ENCODE assay signal across 12 cellular contexts in the genomic region with DNA sequence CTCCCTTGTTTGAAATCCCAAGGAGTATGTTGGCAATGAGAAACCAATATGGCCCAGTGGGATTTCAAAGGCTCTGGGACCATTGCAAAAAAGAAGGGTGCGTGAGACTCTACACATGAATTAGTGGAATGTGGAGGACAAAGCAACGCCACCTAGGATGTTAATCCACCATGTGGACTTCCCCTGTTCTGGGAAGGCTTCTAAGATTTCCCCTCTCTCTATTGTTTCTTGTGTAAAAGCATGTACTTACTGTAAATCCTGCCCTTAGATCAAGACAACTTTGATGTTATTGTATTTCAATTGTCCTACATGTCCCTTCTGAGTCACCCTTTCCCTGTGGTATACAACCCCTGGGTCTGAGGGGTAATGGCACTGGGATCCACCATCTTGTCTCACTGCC. TPM values are rescaled to one million over a fixed set of nuclear protein-coding genes. Genes with fewer than 3 reads are reported as not detected.
DNase-seq lines count a peak whose midpoint lies in the region; ATAC-seq, FAIRE-seq and TF ChIP-seq lines count a peak whose summit lies in the region.
"Had no signal": no experiment of that assay in that cellular context is flagged by ENCODE, and none has a peak within 500 bp of the region (broad histone marks: within the 10 kb centered on the region; RNA-seq: fewer than 3 reads in every experiment).

No MANE protein-coding gene starts in this region.

- H3K14ac ChIP-seq in H1 (ENCODE audit: insufficient read length) (no peak overlapping the region), H9 (ENCODE audit: insufficient read depth, low read length) (no peak overlapping the region)

- H2AK5ac ChIP-seq in H1 (ENCODE audit: low read depth, low read length) (no peak overlapping the region), H9 (ENCODE audit: insufficient read length, low read length) (no peak overlapping the region)

- H3K79me2 ChIP-seq in H1 (ENCODE audit: control insufficient read depth in 1 of 2, insufficient read depth in 2 of 2, low read length in 2 of 2) (no peaks in the 10 kb centered on the region), H9 (ENCODE audit: insufficient read depth, low read length) (no peaks in the 10 kb centered on the region)

- H3K4me1 ChIP-seq in H1 (replicated peaks in 1 of 4; ENCODE audit: control insufficient read depth in 3 of 4, insufficient read depth in 4 of 4, low read length in 3 of 4): peaks cover 0 to 8% (median 6%) of the 10 kb centered on the region in 4 experiments; a peak in 3 of 7 replicates
- peaks cover 17% of the 10 kb centered on the region for H3K4me1 ChIP-seq in CD8-positive, alpha-beta T cell (ENCODE audit: insufficient read depth, low read length)
- H3K4me1 ChIP-seq in H9 (ENCODE audit: insufficient read depth, low read length): no peaks in the 10 kb centered on the region

- H3K27ac ChIP-seq in KOPT-K1 (ENCODE audit: low read depth, low read length, poor library complexity, severe bottlenecking) (peak overlapping the region; percentile 35), H1 (ENCODE audit: low read depth, low read length) (no peak overlapping the region), H9 (ENCODE audit: insufficient read length, low read depth, low read length) (no peak overlapping the region)
- H3K27ac ChIP-seq in CD8-positive, alpha-beta T cell (ENCODE audit: low read depth, low read length): no peak overlapping the region
- H3K27ac ChIP-seq: 22Rv1 had no signal

- H3K56ac ChIP-seq in H1 (replicated peaks; ENCODE audit: insufficient read length, low read depth, low read length): no peak overlapping the region
- no peak overlapping the region for H3K56ac ChIP-seq in H9 (ENCODE audit: insufficient read length, low read depth, low read length)

- H4K8ac ChIP-seq in H1 (ENCODE audit: extremely low read depth, insufficient read depth, low read length) (no peak overlapping the region), H9 (replicated peaks; ENCODE audit: insufficient read length, low read depth, low read length) (no peak overlapping the region)

- intact Hi-C loops in CD8-positive, alpha-beta T cell (cut with DNase I, micrococcal nuclease): loop anchor here (5.0 to 10.0 kb wide), 6 partner anchors 352 to 1965 kb away; a partner anchor contains a TSS

- H4K5ac ChIP-seq in H1 (ENCODE audit: insufficient read length, low read depth, low read length): no peak overlapping the region
- no peak overlapping the region for H4K5ac ChIP-seq in H9 (ENCODE audit: insufficient read length, low read depth, low read length)

- H3K27ac Mint-ChIP-seq in neural crest cell (ENCODE audit: unreplicated experiment) (peak overlapping the region; percentile 13), H9 (peak overlapping the region in 1 of 3 experiments; percentile 2; a peak in 1 of 7 replicates)
- no peak overlapping the region for H3K27ac Mint-ChIP-seq in CD8-positive, alpha-beta T cell
- H3K27ac Mint-ChIP-seq: CD14-positive monocyte had no signal

- H3K27me3 ChIP-seq in H1 (replicated peaks in 1 of 4; ENCODE audit: control insufficient read depth in 3 of 4, extremely low read depth in 1 of 4, insufficient read depth in 3 of 4, low read length in 3 of 4) (no peaks in the 10 kb centered on the region), H9 (ENCODE audit: insufficient read depth, low read length) (no peaks in the 10 kb centered on the region)
- no peaks in the 10 kb centered on the region for H3K27me3 ChIP-seq in CD8-positive, alpha-beta T cell (ENCODE audit: insufficient read depth, low read length)

- no peak overlapping the region for H3K4me3 ChIP-seq in H1 (ENCODE audit: extremely low read depth in 1 of 4, insufficient read depth in 2 of 4, low read depth in 3 of 4, low read length in 4 of 4)
- no peak overlapping the region for H3K4me3 ChIP-seq in CD8-positive, alpha-beta T cell (ENCODE audit: low read depth, low read length)
- H3K4me3 ChIP-seq: HAP-1 had no signal

- H3K36me3 Mint-ChIP-seq in neural crest cell (ENCODE audit: low read depth) (no peaks in the 10 kb centered on the region), H9 (ENCODE audit: insufficient read depth in 1 of 3, low read depth in 3 of 3) (peaks cover 0 to 8% (median 6%) of the 10 kb centered on the region in 3 experiments; a peak in 4 of 7 replicates)
- H3K36me3 Mint-ChIP-seq in CD8-positive, alpha-beta T cell: peaks cover 5% of the 10 kb centered on the region
- H3K36me3 Mint-ChIP-seq: CD14-positive monocyte had no signal

- H3K9me3 Mint-ChIP-seq in neural crest cell (no peaks in the 10 kb centered on the region), H9 (peaks cover 0 to 5% of the 10 kb centered on the region in 2 experiments; a peak in 2 of 5 replicates)
- no peaks in the 10 kb centered on the region for H3K9me3 Mint-ChIP-seq in CD8-positive, alpha-beta T cell

- DNase-seq in ELF-1 (ENCODE audit: low read depth, low spot score) (peak; percentile 26), H1 (ENCODE audit: low read depth in 1 of 2, low spot score in 2 of 2) (no peak), neural crest cell (ENCODE audit: low read depth, low spot score) (no peak), H9 (no peak), activated T-cell treated with anti-CD3 and anti-CD28 coated beads for 4 hours (no peak), NCI-H2029 treated with DMSO at 0.1 percent for 48 hours (lab: John Stamatoyannopoulos, UW) (no peak)
- no peak for DNase-seq in CD8-positive, alpha-beta T cell
- DNase-seq: DMS53 had no signal

- H3K9me3 ChIP-seq in KOPT-K1 (ENCODE audit: insufficient read depth, low read length, poor library complexity, severe bottlenecking) (no peaks in the 10 kb centered on the region), H1 (ENCODE audit: insufficient read depth in 2 of 2, low read depth in 1 of 2, low read length in 1 of 2) (no peaks in the 10 kb centered on the region), H9 (ENCODE audit: control insufficient read depth, low read depth, low read length) (no peaks in the 10 kb centered on the region)
- no peaks in the 10 kb centered on the region for H3K9me3 ChIP-seq in CD8-positive, alpha-beta T cell (ENCODE audit: low read length)
- H3K9me3 ChIP-seq: HAP-1 had no signal

- no peak overlapping the region for H3K4me3 Mint-ChIP-seq in neural crest cell
- H3K4me3 Mint-ChIP-seq in CD8-positive, alpha-beta T cell: no peak overlapping the region
- H3K4me3 Mint-ChIP-seq in H9: no peak overlapping the region
- H3K4me3 Mint-ChIP-seq: CD14-positive monocyte had no signal

- CTCF ChIA-PET in H1 (lab: Charles Lee; ENCODE audit: partially characterized antibody): interaction anchor here (0.6 kb wide), 1 partner anchor 487 kb away, joined by 3 read pairs; no protein-coding TSS in a partner anchor
- CTCF ChIA-PET in CD8-positive, alpha-beta T cell (lab: Charles Lee): no interaction called here

- H2AFZ ChIP-seq in H1 (ENCODE audit: low read length) (peak overlapping the region; percentile 16), H9 (ENCODE audit: low read length) (no peak overlapping the region)

- H2BK120ac ChIP-seq in H1 (replicated peaks; ENCODE audit: low read depth, low read length): no peak overlapping the region
- no peak overlapping the region for H2BK120ac ChIP-seq in H9 (ENCODE audit: low read depth, low read length, poor library complexity, severe bottlenecking)

- H3K4me1 Mint-ChIP-seq in neural crest cell (peaks cover 15% of the 10 kb centered on the region), H9 (peaks cover 31 to 33% of the 10 kb centered on the region in 2 experiments)
- H3K4me1 Mint-ChIP-seq in CD8-positive, alpha-beta T cell (ENCODE audit: low read depth): peaks cover 30% of the 10 kb centered on the region

- no peak for FAIRE-seq in H1 (lab: Jason Lieb, UNC)

- H3K9ac ChIP-seq in H1 (replicated peaks in 1 of 4; ENCODE audit: extremely low read depth in 1 of 4, low read depth in 3 of 4, low read length in 3 of 4): no peak overlapping the region
- no peak overlapping the region for H3K9ac ChIP-seq in H9 (ENCODE audit: extremely low read depth, insufficient read length, low read length)

- H3K27me3 Mint-ChIP-seq in neural crest cell (ENCODE audit: low read depth) (no peaks in the 10 kb centered on the region), H9 (ENCODE audit: low read depth) (peaks cover 4% of the 10 kb centered on the region; the same call in 1 of the 2 replicates)
- H3K27me3 Mint-ChIP-seq in CD8-positive, alpha-beta T cell (ENCODE audit: low read depth): no peaks in the 10 kb centered on the region

- H2BK15ac ChIP-seq in H1 (ENCODE audit: low read length): no peak overlapping the region
- H2BK15ac ChIP-seq in H9 (ENCODE audit: low read depth, low read length): no peak overlapping the region

- TF ChIP-seq RAD21 in H1 (IDR thresholded peaks at IDR 0.05 in 1 of 2, conservative IDR thresholded peaks at IDR 0.05 in 1 of 2; ENCODE audit: low read depth in 2 of 2, low read length in 2 of 2): no peak

- H3K18ac ChIP-seq in H1 (ENCODE audit: extremely low read depth, low read length) (no peak overlapping the region), H9 (ENCODE audit: insufficient read length, low read depth, low read length) (no peak overlapping the region)

- H3K23ac ChIP-seq in H1 (ENCODE audit: insufficient read length): no peak overlapping the region
- H3K23ac ChIP-seq in H9 (ENCODE audit: insufficient read length, low read depth, low read length): no peak overlapping the region

- H3K79me1 ChIP-seq in H1 (ENCODE audit: low read depth, low read length) (no peaks in the 10 kb centered on the region), H9 (ENCODE audit: insufficient read depth, low read depth, low read length, poor library complexity, severe bottlenecking) (no peaks in the 10 kb centered on the region)

- no peaks in the 10 kb centered on the region for H3K23me2 ChIP-seq in H1 (ENCODE audit: low read depth, low read length)
- H3K23me2 ChIP-seq in H9 (ENCODE audit: insufficient read length, low read depth, low read length, poor library complexity, severe bottlenecking): peaks cover 6% of the 10 kb centered on the region

- H2BK12ac ChIP-seq in H1 (ENCODE audit: low read depth, low read length): no peak overlapping the region
- no peak overlapping the region for H2BK12ac ChIP-seq in H9 (ENCODE audit: insufficient read length, low read depth, low read length)

- POLR2A ChIA-PET in H1 (lab: Charles Lee; ENCODE audit: partially characterized antibody): no interaction called here
- POLR2A ChIA-PET in CD8-positive, alpha-beta T cell (lab: Charles Lee): no interaction called here

- no peak for ATAC-seq in CD8-positive, alpha-beta T cell

- H3K4me2 ChIP-seq in H1 (ENCODE audit: insufficient read depth in 1 of 2, low read depth in 2 of 2, low read length in 2 of 2): no peak overlapping the region
- no peak overlapping the region for H3K4me2 ChIP-seq in H9 (ENCODE audit: insufficient read depth, insufficient read length, low read length)

- H3K4ac ChIP-seq in H1 (replicated peaks; ENCODE audit: insufficient read length, low read depth, low read length): no peak overlapping the region
- no peak overlapping the region for H3K4ac ChIP-seq in H9 (ENCODE audit: low read depth, low read length)

- WGBS in H1 (ENCODE audit: extremely low coverage in 1 of 2, insufficient coverage in 1 of 2, insufficient read length in 1 of 2, insufficient replicate concordance in 2 of 2, low coverage in 1 of 2, low lambda C conversion rate in 2 of 2, missing lambda C conversion rate in 1 of 2), 2 experiments: 67% methylated on average over 2 of the region's 2 CpGs; no CpG with 5 or more reads in 1 of the 2 experiments
- no CpG with 5 or more reads among the region's 2 CpGs for WGBS in H9 (ENCODE audit: extremely low coverage, insufficient read length, low lambda C conversion rate)

- H4K20me1 ChIP-seq in H1 (replicated peaks in 1 of 2; ENCODE audit: control insufficient read depth in 1 of 2, insufficient read depth in 2 of 2, low read length in 2 of 2) (no peaks in the 10 kb centered on the region), H9 (ENCODE audit: control insufficient read depth, insufficient read depth, insufficient read length) (no peaks in the 10 kb centered on the region)

- H3K36me3 ChIP-seq in KOPT-K1 (ENCODE audit: insufficient read depth, low read length): no peaks in the 10 kb centered on the region
- no peaks in the 10 kb centered on the region; a peak in 1 of 8 replicates for H3K36me3 ChIP-seq in H1 (ENCODE audit: control insufficient read depth in 2 of 4, insufficient read depth in 4 of 4, low read length in 3 of 4)
- H3K36me3 ChIP-seq in CD8-positive, alpha-beta T cell (ENCODE audit: insufficient read depth, low read length): no peaks in the 10 kb centered on the region
- H3K36me3 ChIP-seq: HAP-1 had no signal

- no peak overlapping the region for H3T11ph ChIP-seq in H9 (ENCODE audit: low read length)

- no peak overlapping the region for H2BK20ac ChIP-seq in H1 (ENCODE audit: low read length)
- H2BK20ac ChIP-seq in H9 (ENCODE audit: low read depth, low read length, poor library complexity, severe bottlenecking): no peak overlapping the region

- TF ChIP-seq CTCF in H1 (IDR thresholded peaks at IDR 0.05; ENCODE audit: control extremely low read depth in 1 of 3, insufficient read depth in 1 of 3, low read depth in 1 of 3, low read length in 3 of 3) (no peak), neural crest cell (conservative IDR thresholded peaks at IDR 0.05) (no peak), H9 (conservative IDR thresholded peaks at IDR 0.05) (no peak)
- no peak for TF ChIP-seq CTCF in CD8-positive, alpha-beta T cell (IDR thresholded peaks at IDR 0.05)

- H4K91ac ChIP-seq in H1 (replicated peaks; ENCODE audit: insufficient read length, low read length): no peak overlapping the region
- H4K91ac ChIP-seq in H9 (ENCODE audit: insufficient read length, low read depth, low read length): no peak overlapping the region

- TF ChIP-seq POLR2A in H1 (IDR thresholded peaks at IDR 0.05; ENCODE audit: control extremely low read depth in 1 of 2, low read depth in 2 of 2, low read length in 2 of 2): no peak

- TF ChIP-seq EP300 in H1 (IDR thresholded peaks at IDR 0.05; ENCODE audit: borderline replicate concordance in 1 of 2, low read depth in 2 of 2, low read length in 2 of 2): no peak

- H2BK5ac ChIP-seq in H1 (ENCODE audit: low read depth, low read length) (peak overlapping the region; percentile 40; the same call in 1 of the 2 replicates), H9 (ENCODE audit: insufficient read length, low read length) (no peak overlapping the region)

RNA-seq across cellular contexts. Expression of a gene that starts 4.7 kb away (rescaled TPM):
- 40.0 and 41.7 TPM in 2 replicates for total RNA-seq in H1 (2021; fragmentation: NEBNext Ultra II Directional; extraction: Animal tissue kit (Norgen Biotek cat#: 25700))
- 10.3 and 14.3 TPM in 2 replicates for polyA plus RNA-seq in H1 (2011; rRNA removed)
- polyA plus RNA-seq in H1 (2011; cell fraction: cytosol; rRNA removed): 29.1 TPM
- polyA plus RNA-seq in H1 (2011; cell fraction: nucleus; rRNA removed): 5.7 TPM
- polyA plus RNA-seq in H1 (2012, experiment 1 of 2): 41.5 to 81.6 TPM (median 51.1 TPM) in 4 replicates
- polyA plus RNA-seq in H1 (2012, experiment 2 of 2): 4.4 TPM
- polyA plus RNA-seq in H1 (2013, experiment 1 of 2): 29.6 TPM
- polyA plus RNA-seq in H1 (2013, experiment 2 of 2): 30.3 TPM
- polyA minus RNA-seq in H1 (2011; rRNA and poly(A)+ RNA removed): 16.2 and 30.2 TPM in 2 replicates
- 13.4 TPM for polyA minus RNA-seq in H1 (2011; cell fraction: cytosol; rRNA and poly(A)+ RNA removed)
- 35.6 TPM for polyA minus RNA-seq in H1 (2011; cell fraction: nucleus; rRNA and poly(A)+ RNA removed)
- total RNA-seq in neural crest cell (55.6 and 59.5 TPM in 2 replicates), H9 (2021) (51.3 and 52.2 TPM in 2 replicates)
- total RNA-seq in CD8-positive, alpha-beta T cell: 1 to 10 TPM; 5.8 to 6.0 TPM
